ENCODE assay signal across 8 cellular contexts in genomic region chr16:4694664-4695451, GRCh38. TPM values are rescaled to one million over a fixed set of nuclear protein-coding genes. Genes with fewer than 3 reads are reported as not detected.
DNase-seq lines count a peak whose midpoint lies in the region; ATAC-seq, FAIRE-seq and TF ChIP-seq lines count a peak whose summit lies in the region.

No MANE protein-coding gene starts in this region.

- H3K4me1 Mint-ChIP-seq in activated T-helper 1 cell treated with anti-CD3 and anti-CD28 coated beads, Interleukin-12 subunit alpha, Interleukin-12 subunit beta, Interleukin-2, Interleukin-4 antibody, amounts not matched to agents 30 ng/mL and 10 ng/mL and 1 ng/mL, durations not matched to agents 14 hours and 24 hours and 36 hours (ENCODE audit: low read depth) = no peaks in the 10 kb centered on the region

- peak in 3 of 9 donors; percentile 23 to 35 (median 27) for TF ChIP-seq CTCF in heart right ventricle (IDR thresholded peaks at IDR 0.05)

- peak in 3 of 8 donors; percentile 6 to 20 (median 17) for ATAC-seq in heart right ventricle

- H3K27me3 ChIP-seq in HAP-1 (ENCODE audit: low read depth) (no peaks in the 10 kb centered on the region), heart right ventricle (no peaks in the 10 kb centered on the region), skeletal muscle satellite cell (ENCODE audit: control insufficient read depth, insufficient read depth, low read length) (no peaks in the 10 kb centered on the region)

- H3K4me3 ChIP-seq in HAP-1 (peak overlapping the region; percentile 79), heart right ventricle (peak overlapping the region in 7 of 10 donors; percentile 11 to 97 (median 90)), skeletal muscle satellite cell (ENCODE audit: low read length) (peak overlapping the region; percentile 95)

- H3K36me3 ChIP-seq in HAP-1 (replicated peaks) = peaks cover 50% of the 10 kb centered on the region
- peaks cover 0 to 62% (median 29%) of the 10 kb centered on the region in 9 donors for H3K36me3 ChIP-seq in heart right ventricle
- peaks cover 42% of the 10 kb centered on the region for H3K36me3 ChIP-seq in skeletal muscle satellite cell (ENCODE audit: insufficient read depth, low read length)

- H3K4me1 ChIP-seq in HAP-1 (peaks cover 5% of the 10 kb centered on the region), heart right ventricle (peaks cover 15 to 38% (median 26%) of the 10 kb centered on the region in 9 donors), skeletal muscle satellite cell (ENCODE audit: control insufficient read depth, insufficient read depth, low read length) (peaks cover 25% of the 10 kb centered on the region)

- H3K9me3 ChIP-seq in HAP-1 = no peaks in the 10 kb centered on the region
- no peaks in the 10 kb centered on the region for H3K9me3 ChIP-seq in heart right ventricle
- H3K9me3 ChIP-seq in skeletal muscle satellite cell (replicated peaks; ENCODE audit: low read length) = no peaks in the 10 kb centered on the region

- H3K4me3 Mint-ChIP-seq in activated T-helper 1 cell treated with anti-CD3 and anti-CD28 coated beads, Interleukin-12 subunit alpha, Interleukin-12 subunit beta, Interleukin-2, Interleukin-4 antibody, amounts not matched to agents 30 ng/mL and 10 ng/mL and 1 ng/mL, durations not matched to agents 14 hours and 24 hours and 36 hours = peak overlapping the region; percentile 81

- H3K36me3 Mint-ChIP-seq in activated T-helper 1 cell treated with anti-CD3 and anti-CD28 coated beads, Interleukin-12 subunit alpha, Interleukin-12 subunit beta, Interleukin-2, Interleukin-4 antibody, amounts not matched to agents 30 ng/mL and 10 ng/mL and 1 ng/mL, durations not matched to agents 14 hours and 24 hours and 36 hours (ENCODE audit: low read depth) = peaks cover 13% of the 10 kb centered on the region

- H3K9ac ChIP-seq in skeletal muscle satellite cell (ENCODE audit: low read depth, low read length) = peak overlapping the region; percentile 23

- H3K4me2 ChIP-seq in skeletal muscle satellite cell (ENCODE audit: low read length) = peak overlapping the region; percentile 90

- no peaks in the 10 kb centered on the region for H3K9me3 Mint-ChIP-seq in activated T-helper 1 cell treated with anti-CD3 and anti-CD28 coated beads, Interleukin-12 subunit alpha, Interleukin-12 subunit beta, Interleukin-2, Interleukin-4 antibody, amounts not matched to agents 30 ng/mL and 10 ng/mL and 1 ng/mL, durations not matched to agents 14 hours and 24 hours and 36 hours

- in situ Hi-C loops in HAP-1 (cut with MboI; ENCODE audit: low sequenced_read_pairs) = no loop called here

- DNase-seq in HAP-1 (ENCODE audit: low spot score in 2 of 2) (no peak), heart right ventricle (peak in 1 of 2 donors; percentile 58), activated gamma-delta T cell treated with Interleukin-2 at 50 U/mL for 16 hours (no peak), NCI-H2171 treated with DMSO at 0.1 percent for 48 hours (lab: John Stamatoyannopoulos, UW) (no peak), HTR-8/SVneo (ENCODE audit: insufficient read length, low spot score) (no peak), amniotic stem cell (lab: John Stamatoyannopoulos, UW) (no peak)
- no peak for DNase-seq in activated T-helper 1 cell treated with anti-CD3 and anti-CD28 coated beads, Interleukin-12 subunit alpha, Interleukin-12 subunit beta, Interleukin-2, Interleukin-4 antibody, amounts not matched to agents 30 ng/mL and 10 ng/mL and 1 ng/mL, durations not matched to agents 14 hours and 24 hours and 36 hours (ENCODE audit: low spot score)

- FAIRE-seq in HTR-8/SVneo (lab: Jason Lieb, UNC) = no peak

- no peaks in the 10 kb centered on the region for H3K27me3 Mint-ChIP-seq in activated T-helper 1 cell treated with anti-CD3 and anti-CD28 coated beads, Interleukin-12 subunit alpha, Interleukin-12 subunit beta, Interleukin-2, Interleukin-4 antibody, amounts not matched to agents 30 ng/mL and 10 ng/mL and 1 ng/mL, durations not matched to agents 14 hours and 24 hours and 36 hours (ENCODE audit: insufficient read depth)

- peak overlapping the region; percentile 65 for H3K27ac Mint-ChIP-seq in activated T-helper 1 cell treated with anti-CD3 and anti-CD28 coated beads, Interleukin-12 subunit alpha, Interleukin-12 subunit beta, Interleukin-2, Interleukin-4 antibody, amounts not matched to agents 30 ng/mL and 10 ng/mL and 1 ng/mL, durations not matched to agents 14 hours and 24 hours and 36 hours

- peak overlapping the region in 9 of 10 donors; percentile 9 to 96 (median 85) for H3K27ac ChIP-seq in heart right ventricle

- WGBS in heart right ventricle, 2 donors = 50 to 52% methylated on average over 24 to 25 of the region's 25 CpGs

- intact Hi-C loops in activated T-helper 1 cell treated with anti-CD3 and anti-CD28 coated beads, Interleukin-12 subunit alpha, Interleukin-12 subunit beta, Interleukin-2, Interleukin-4 antibody, amounts not matched to agents 30 ng/mL and 10 ng/mL and 1 ng/mL, durations not matched to agents 14 hours and 24 hours and 36 hours (cut with micrococcal nuclease) = loop anchor here (5.0 kb wide), 2 partner anchors 402 to 423 kb away; partner anchors contain the start of genes EEF2KMT and TFAP4
- intact Hi-C loops in heart right ventricle (cut with DNase I) = loop anchor here in 1 of 10 donors (5.0 kb wide), 1 partner anchor 262 kb away; the partner anchor contains the start of gene SEC14L5

RNA-seq across cellular contexts. Expression of gene NUDT16L1, which starts 1.5 kb away (rescaled TPM):
- 39.9 and 41.9 TPM in 2 replicates for total RNA-seq in activated T-helper 1 cell treated with anti-CD3 and anti-CD28 coated beads, Interleukin-12 subunit alpha, Interleukin-12 subunit beta, Interleukin-2, Interleukin-4 antibody, amounts not matched to agents 30 ng/mL and 10 ng/mL and 1 ng/mL, durations not matched to agents 14 hours and 24 hours and 36 hours
- total RNA-seq in heart right ventricle = 10 to 100 TPM; 34.1 to 65.7 (median 49.6) TPM
- polyA plus RNA-seq in heart right ventricle = 10 to 100 TPM; 25.4 to 48.8 TPM
- total RNA-seq in skeletal muscle satellite cell (2012; rRNA removed) = 24.8 and 33.2 TPM in 2 replicates

RNA-seq across cellular contexts. Expression of gene ANKS3, which starts 39.2 kb away (rescaled TPM):
- 21.1 and 25.8 TPM in 2 replicates for total RNA-seq in activated T-helper 1 cell treated with anti-CD3 and anti-CD28 coated beads, Interleukin-12 subunit alpha, Interleukin-12 subunit beta, Interleukin-2, Interleukin-4 antibody, amounts not matched to agents 30 ng/mL and 10 ng/mL and 1 ng/mL, durations not matched to agents 14 hours and 24 hours and 36 hours
- total RNA-seq in heart right ventricle = 10 to 100 TPM in 1 of 10 donors, 1 to 10 TPM in 9; 5.1 to 11.4 (median 7.9) TPM
- polyA plus RNA-seq in heart right ventricle = 10 to 100 TPM; 12.4 to 33.7 TPM
- total RNA-seq in skeletal muscle satellite cell (2012; rRNA removed) = 14.0 and 20.3 TPM in 2 replicates

RNA-seq across cellular contexts. Expression of gene DNAAF8, which starts 39.5 kb away (rescaled TPM):
- total RNA-seq in activated T-helper 1 cell treated with anti-CD3 and anti-CD28 coated beads, Interleukin-12 subunit alpha, Interleukin-12 subunit beta, Interleukin-2, Interleukin-4 antibody, amounts not matched to agents 30 ng/mL and 10 ng/mL and 1 ng/mL, durations not matched to agents 14 hours and 24 hours and 36 hours = not detected in 2 replicates
- total RNA-seq in heart right ventricle = 1 to 10 TPM in 4 of 10 donors, under 1 TPM in 4, not detected in 2; 0.32 to 1.9 (median 1.1) TPM
- 1 to 10 TPM; 1.1 to 1.3 TPM for polyA plus RNA-seq in heart right ventricle
- total RNA-seq in skeletal muscle satellite cell (2012; rRNA removed) = 0.44 and 0.51 TPM in 2 replicates
